In genomic region chr15:65577129-65577996, GRCh38 we compare ENCODE assay signal across 15 cellular contexts. TPM values are rescaled to one million over a fixed set of nuclear protein-coding genes. Genes with fewer than 3 reads are reported as not detected.
A peak's percentile ranks its signal among the peaks of the same experiment; 100 is the strongest.
DNase-seq lines count a peak whose midpoint lies in the region; ATAC-seq, FAIRE-seq and TF ChIP-seq lines count a peak whose summit lies in the region.
"Had no signal": no experiment of that assay in that cellular context is flagged by ENCODE, and none has a peak within 500 bp of the region (broad histone marks: within the 10 kb centered on the region; RNA-seq: fewer than 3 reads in every experiment).

No MANE protein-coding gene starts in this region.

- POLR2A ChIA-PET in activated CD4-positive, alpha-beta memory T cell treated with anti-CD3 and anti-CD28 coated beads, Interleukin-2, amount 10 ng/mL, durations not matched to agents 7 days and 5 days (lab: Charles Lee): interaction anchor here (2.8 kb wide), 1 partner anchor 34 kb away, joined by 7 read pairs; the partner anchor contains the start of gene INTS14

- no peak overlapping the region for H3K4me3 ChIP-seq in ACC112 (ENCODE audit: low read depth, low read length)
- no peak overlapping the region for H3K4me3 ChIP-seq in SK-N-MC
- H3K4me3 ChIP-seq: lung had no signal

- peaks cover 21% of the 10 kb centered on the region for H3K36me3 Mint-ChIP-seq in memory B cell
- H3K36me3 Mint-ChIP-seq in activated CD4-positive, alpha-beta memory T cell treated with anti-CD3 and anti-CD28 coated beads, Interleukin-2, amount 10 ng/mL, durations not matched to agents 7 days and 5 days (ENCODE audit: low read depth): peaks cover 49% of the 10 kb centered on the region

- no peaks in the 10 kb centered on the region for H3K27me3 ChIP-seq in ACC112 (ENCODE audit: insufficient read depth, low read length)

- ATAC-seq in memory B cell (ENCODE audit: low read depth) (no peak), GM18502 (IDR thresholded peaks at IDR 0.05; ENCODE audit: poor library complexity, unreplicated experiment) (no peak)
- ATAC-seq: stimulated activated naive CD8-positive, alpha-beta T cell treated with anti-CD3 and anti-CD28 coated beads, Interleukin-15, amount 100 ng/mL, for 72 hours had no signal

- DNase-seq in GM12891 (ENCODE audit: insufficient read length, low spot score) (no peak), SK-N-MC (ENCODE audit: low read depth, low spot score) (no peak), memory B cell (ENCODE audit: low spot score in 2 of 2) (no peak), pons (ENCODE audit: low spot score) (no peak)
- DNase-seq in stimulated activated CD4-positive, alpha-beta T cell treated with anti-CD3 and anti-CD28 coated beads, Interleukin-2, amount 100 ng/mL, for 48 hours: no peak
- DNase-seq in activated CD4-positive, alpha-beta memory T cell treated with anti-CD3 and anti-CD28 coated beads, Interleukin-2, amount 10 ng/mL, durations not matched to agents 7 days and 5 days: no peak
- DNase-seq: activated CD4-positive, alpha-beta T cell treated with anti-CD3 and anti-CD28 coated beads, Interleukin-2, amount 50 U/mL, for 48 hours; activated naive CD4-positive, alpha-beta T cell treated with anti-CD3 and anti-CD28 coated beads for 36 hours; GDM1; NCI-H2081; stimulated activated naive CD8-positive, alpha-beta T cell treated with anti-CD3 and anti-CD28 coated beads, Interleukin-15, amount 100 ng/mL, for 72 hours; T-helper 2 cell had no signal

- peaks cover 34% of the 10 kb centered on the region for H3K4me1 ChIP-seq in ACC112 (ENCODE audit: control insufficient read depth, insufficient read depth, low read length, unreplicated experiment)

- H3K27ac Mint-ChIP-seq in memory B cell: peak overlapping the region; percentile 53
- H3K27ac Mint-ChIP-seq in activated CD4-positive, alpha-beta memory T cell treated with anti-CD3 and anti-CD28 coated beads, Interleukin-2, amount 10 ng/mL, durations not matched to agents 7 days and 5 days: no peak overlapping the region
- H3K27ac Mint-ChIP-seq: activated naive CD4-positive, alpha-beta T cell treated with anti-CD3 and anti-CD28 coated beads for 36 hours had no signal

- CTCF ChIA-PET in activated CD4-positive, alpha-beta memory T cell treated with anti-CD3 and anti-CD28 coated beads, Interleukin-2, amount 10 ng/mL, durations not matched to agents 7 days and 5 days (lab: Charles Lee): no interaction called here

- H3K27me3 Mint-ChIP-seq in memory B cell: no peaks in the 10 kb centered on the region
- no peaks in the 10 kb centered on the region for H3K27me3 Mint-ChIP-seq in activated CD4-positive, alpha-beta memory T cell treated with anti-CD3 and anti-CD28 coated beads, Interleukin-2, amount 10 ng/mL, durations not matched to agents 7 days and 5 days
- H3K27me3 Mint-ChIP-seq: stimulated activated naive CD8-positive, alpha-beta T cell treated with anti-CD3 and anti-CD28 coated beads, Interleukin-15, amount 100 ng/mL, for 72 hours had no signal

- no peaks in the 10 kb centered on the region for H3K9me3 ChIP-seq in SK-N-MC (ENCODE audit: low read depth, low read length)

- peak; percentile 43 for FAIRE-seq in GM12891 (lab: Jason Lieb, UNC)

- H2AFZ ChIP-seq in ACC112 (ENCODE audit: low read length, unreplicated experiment): no peak overlapping the region

- no peaks in the 10 kb centered on the region for H3K9me3 Mint-ChIP-seq in memory B cell
- no peaks in the 10 kb centered on the region for H3K9me3 Mint-ChIP-seq in activated CD4-positive, alpha-beta memory T cell treated with anti-CD3 and anti-CD28 coated beads, Interleukin-2, amount 10 ng/mL, durations not matched to agents 7 days and 5 days
- H3K9me3 Mint-ChIP-seq: activated naive CD4-positive, alpha-beta T cell treated with anti-CD3 and anti-CD28 coated beads for 36 hours; stimulated activated naive CD8-positive, alpha-beta T cell treated with anti-CD3 and anti-CD28 coated beads, Interleukin-15, amount 100 ng/mL, for 72 hours had no signal

- H3K4me3 Mint-ChIP-seq in memory B cell: no peak overlapping the region
- no peak overlapping the region for H3K4me3 Mint-ChIP-seq in activated CD4-positive, alpha-beta memory T cell treated with anti-CD3 and anti-CD28 coated beads, Interleukin-2, amount 10 ng/mL, durations not matched to agents 7 days and 5 days
- H3K4me3 Mint-ChIP-seq: activated naive CD4-positive, alpha-beta T cell treated with anti-CD3 and anti-CD28 coated beads for 36 hours; stimulated activated naive CD8-positive, alpha-beta T cell treated with anti-CD3 and anti-CD28 coated beads, Interleukin-15, amount 100 ng/mL, for 72 hours had no signal

- no peak overlapping the region for H3K9ac ChIP-seq in SK-N-MC (ENCODE audit: insufficient read length)

- H3K27ac ChIP-seq in ACC112 (ENCODE audit: low read depth, low read length): peak overlapping the region; percentile 72
- H3K27ac ChIP-seq in SK-N-MC: peak overlapping the region; percentile 12; the same call in 1 of the 2 replicates

- H3K79me2 ChIP-seq in ACC112 (ENCODE audit: control insufficient read depth, insufficient read depth, low read length, unreplicated experiment): no peaks in the 10 kb centered on the region

- H3K36me3 ChIP-seq in ACC112 (ENCODE audit: insufficient read depth, low read length): peaks cover 33% of the 10 kb centered on the region
- peaks cover 71% of the 10 kb centered on the region for H3K36me3 ChIP-seq in SK-N-MC (ENCODE audit: insufficient read depth, low read length)

- H3K4me1 Mint-ChIP-seq in memory B cell: peaks cover 7% of the 10 kb centered on the region
- peaks cover 5% of the 10 kb centered on the region for H3K4me1 Mint-ChIP-seq in activated CD4-positive, alpha-beta memory T cell treated with anti-CD3 and anti-CD28 coated beads, Interleukin-2, amount 10 ng/mL, durations not matched to agents 7 days and 5 days
- H3K4me1 Mint-ChIP-seq: stimulated activated naive CD8-positive, alpha-beta T cell treated with anti-CD3 and anti-CD28 coated beads, Interleukin-15, amount 100 ng/mL, for 72 hours had no signal

- no peak for TF ChIP-seq POLR2A in GM12891 (IDR thresholded peaks at IDR 0.05; ENCODE audit: low read depth, low read length)

TF ChIP-seq in GM12891, 5 proteins besides CTCF, POLR2A, EP300 and RAD21:
- no peak for TF ChIP-seq TAF1 (IDR thresholded peaks at IDR 0.05; ENCODE audit: low read depth, low read length)
- no peak for TF ChIP-seq POLR2AphosphoS5 (IDR thresholded peaks at IDR 0.05; ENCODE audit: low read depth, low read length)
- TF ChIP-seq SPI1 (IDR thresholded peaks at IDR 0.05; ENCODE audit: low read depth, low read length): peak; percentile 87
- no peak for TF ChIP-seq POU2F2 (IDR thresholded peaks at IDR 0.05; ENCODE audit: low read depth, low read length)
- TF ChIP-seq PAX5 (IDR thresholded peaks at IDR 0.05; ENCODE audit: insufficient read depth, low read length, severe bottlenecking): no peak

RNA-seq across cellular contexts. Expression of gene INTS14, which starts 33.6 kb away (rescaled TPM):
- 25.7 TPM for polyA plus RNA-seq in GM12891 (2012; ENCODE audit: low read depth, missing spikeins)
- total RNA-seq in activated CD4-positive, alpha-beta memory T cell treated with anti-CD3 and anti-CD28 coated beads, Interleukin-2, amount 10 ng/mL, durations not matched to agents 7 days and 5 days: 10 to 100 TPM; 35.8 to 41.6 TPM

RNA-seq across cellular contexts. Expression of gene SLC24A1, which starts 44.4 kb away (rescaled TPM):
- polyA plus RNA-seq in GM12891 (2012; ENCODE audit: low read depth, missing spikeins): 4.3 TPM
- 1 to 10 TPM; 5.8 to 9.3 TPM for total RNA-seq in activated CD4-positive, alpha-beta memory T cell treated with anti-CD3 and anti-CD28 coated beads, Interleukin-2, amount 10 ng/mL, durations not matched to agents 7 days and 5 days

RNA-seq across cellular contexts. Expression of gene HACD3, which starts 47.1 kb away (rescaled TPM):
- 23.0 TPM for polyA plus RNA-seq in GM12891 (2012; ENCODE audit: low read depth, missing spikeins)
- 10 to 100 TPM; 26.8 to 29.2 TPM for total RNA-seq in activated CD4-positive, alpha-beta memory T cell treated with anti-CD3 and anti-CD28 coated beads, Interleukin-2, amount 10 ng/mL, durations not matched to agents 7 days and 5 days

RNA-seq across cellular contexts. Expression of gene DPP8, which starts 59.9 kb away (rescaled TPM):
- 10.4 TPM for polyA plus RNA-seq in GM12891 (2012; ENCODE audit: low read depth, missing spikeins)
- 10 to 100 TPM; 38.2 to 42.7 TPM for total RNA-seq in activated CD4-positive, alpha-beta memory T cell treated with anti-CD3 and anti-CD28 coated beads, Interleukin-2, amount 10 ng/mL, durations not matched to agents 7 days and 5 days
